In the genomic region with DNA sequence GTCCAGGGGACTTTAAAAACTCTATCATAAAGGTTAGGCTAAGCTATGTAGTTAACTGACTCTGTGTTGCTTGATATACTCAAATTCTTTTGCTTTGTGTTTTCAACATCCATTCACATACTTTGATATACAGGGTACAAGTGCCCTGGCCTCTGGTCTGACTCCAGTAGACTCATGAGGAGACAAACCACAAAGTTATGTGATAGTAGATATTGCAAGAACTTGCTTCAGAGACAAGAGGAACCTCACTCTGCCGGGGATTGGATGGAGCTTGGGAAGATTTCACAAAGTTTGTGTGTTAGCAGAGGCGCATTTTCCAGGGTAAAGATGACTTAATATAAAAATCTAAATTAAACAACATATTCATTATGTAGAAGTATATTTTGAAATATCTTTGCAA, we compare ENCODE assay signal across 10 cellular contexts. TPM values are rescaled to one million over a fixed set of nuclear protein-coding genes. Genes with fewer than 3 reads are reported as not detected.
DNase-seq lines count a peak whose midpoint lies in the region; ATAC-seq and TF ChIP-seq lines count a peak whose summit lies in the region.
"Had no signal": no experiment of that assay in that cellular context is flagged by ENCODE, and none has a peak within 500 bp of the region (broad histone marks: within the 10 kb centered on the region; RNA-seq: fewer than 3 reads in every experiment).

No MANE protein-coding gene starts in this region.

- H3K9ac ChIP-seq in HUES64 (ENCODE audit: low read depth, low read length): peak overlapping the region; percentile 86; the same call in 1 of the 2 replicates

- WGBS in HUES64: 82% methylated on average over 1 of the region's 2 CpGs

- H3K9me3 ChIP-seq in HUES64 (ENCODE audit: insufficient read depth, low read depth, low read length) (no peaks in the 10 kb centered on the region), lower lobe of right lung (no peaks in the 10 kb centered on the region)

- H3K4me3 ChIP-seq in HUES64 (ENCODE audit: low read length) (peak overlapping the region; percentile 60), WI38 (ENCODE audit: low read depth, low read length) (peak overlapping the region; percentile 71), lower lobe of right lung (peak overlapping the region; percentile 73)

- intact Hi-C loops in lower lobe of right lung (cut with DNase I): no loop called here

- H3K4me1 ChIP-seq in HUES64 (ENCODE audit: insufficient read depth, low read length) (peaks cover 6% of the 10 kb centered on the region; the same call in 1 of the 2 replicates), lower lobe of right lung (peaks cover 46% of the 10 kb centered on the region)

- H3K27ac ChIP-seq in HUES64 (ENCODE audit: low read depth, low read length): no peak overlapping the region
- H3K27ac ChIP-seq in lower lobe of right lung: peak overlapping the region; percentile 95

- H3K27me3 ChIP-seq in HUES64 (ENCODE audit: insufficient read depth, low read length) (no peaks in the 10 kb centered on the region), lower lobe of right lung (ENCODE audit: low read depth) (no peaks in the 10 kb centered on the region)

- ATAC-seq in lower lobe of right lung (peak in 1 of 2 donors; percentile 11), GM19397 (IDR thresholded peaks at IDR 0.05; ENCODE audit: unreplicated experiment) (no peak)
- ATAC-seq: activated CD8-positive, alpha-beta T cell treated with anti-CD3 and anti-CD28 coated beads, Interleukin-2, amount 10 ng/mL, durations not matched to agents 7 days and 5 days had no signal

- peaks cover 21% of the 10 kb centered on the region for H3K36me3 ChIP-seq in HUES64 (ENCODE audit: insufficient read depth, low read length)
- H3K36me3 ChIP-seq in lower lobe of right lung: no peaks in the 10 kb centered on the region

- TF ChIP-seq CTCF in WI38 (IDR thresholded peaks at IDR 0.05; ENCODE audit: low read depth, low read length) (no peak), lower lobe of right lung (IDR thresholded peaks at IDR 0.05) (no peak), GM10266 (IDR thresholded peaks at IDR 0.05; ENCODE audit: control insufficient read depth, insufficient read depth, low read depth, missing control alignments) (no peak)

- DNase-seq in AML-193 (lab: John Stamatoyannopoulos, UW) (peak; percentile 54 to 62), lower lobe of right lung (no peak), GM10266 (ENCODE audit: extremely low spot score) (no peak), amniotic stem cell (lab: John Stamatoyannopoulos, UW) (no peak)
- DNase-seq in NK-92 treated with Interleukin-12 subunit alpha and Interleukin-12 subunit beta, amount 100 ng/mL, for 24 hours (lab: John Stamatoyannopoulos, UW): no peak
- DNase-seq: activated CD8-positive, alpha-beta T cell treated with anti-CD3 and anti-CD28 coated beads, Interleukin-2, amount 10 ng/mL, durations not matched to agents 7 days and 5 days; NCI-H345 had no signal

RNA-seq across cellular contexts. Expression of gene GORAB, which starts 1.4 kb away (rescaled TPM):
- polyA plus RNA-seq in HUES64 (2013, experiment 1 of 2): 11.4 TPM
- 12.4 TPM for polyA plus RNA-seq in HUES64 (2013, experiment 2 of 2)
- 12.2 TPM for total RNA-seq in lower lobe of right lung

Comparison
In these comparisons a context has a peak if more than half of its experiments do, and no peak if none do; other contexts are left out.
1. DNase-seq: peak in AML-193 (2 of 2); none in lower lobe of right lung (single experiment), NK-92 treated with Interleukin-12 subunit alpha and Interleukin-12 subunit beta, amount 100 ng/mL, for 24 hours (single experiment), GM10266 (single experiment) and amniotic stem cell (single experiment).
2. Peak in every context shown above with its lines, with median percentiles within 50 percentile points of each other: H3K4me3 ChIP-seq.